15 cellular contexts compared by ENCODE assay signal in genomic region chr3:135929670-135930069, GRCh38. TPM values are rescaled to one million over a fixed set of nuclear protein-coding genes. Genes with fewer than 3 reads are reported as not detected.
A peak's percentile ranks its signal among the peaks of the same experiment; 100 is the strongest.
DNase-seq lines count a peak whose midpoint lies in the region; ATAC-seq and TF ChIP-seq lines count a peak whose summit lies in the region.
"Had no signal": no experiment of that assay in that cellular context is flagged by ENCODE, and none has a peak within 500 bp of the region (broad histone marks: within the 10 kb centered on the region; RNA-seq: fewer than 3 reads in every experiment).

No MANE protein-coding gene starts in this region.

- H3K9me3 ChIP-seq in body of pancreas = no peaks in the 10 kb centered on the region
- no peaks in the 10 kb centered on the region for H3K9me3 ChIP-seq in gastrocnemius medialis
- no peaks in the 10 kb centered on the region for H3K9me3 ChIP-seq in CD4-positive, alpha-beta memory T cell (ENCODE audit: control insufficient read depth in 1 of 2, low read length in 2 of 2)
- H3K9me3 ChIP-seq: thoracic aorta had no signal

- intact Hi-C loops in body of pancreas (cut with DNase I) (no loop called here), left cardiac atrium (cut with DNase I) (no loop called here), gastrocnemius medialis (cut with DNase I; ENCODE audit: low total_unique reads) (no loop called here)
- intact Hi-C loops in CD4-positive, alpha-beta memory T cell (cut with micrococcal nuclease) = no loop called here

- no peak overlapping the region for H3K4me3 ChIP-seq in body of pancreas
- H3K4me3 ChIP-seq in gastrocnemius medialis = no peak overlapping the region
- H3K4me3 ChIP-seq in CD4-positive, alpha-beta memory T cell (ENCODE audit: low read length in 2 of 2) = no peak overlapping the region
- H3K4me3 ChIP-seq: thoracic aorta had no signal

- no peak overlapping the region for H3K4me3 Mint-ChIP-seq in glutamatergic neuron (ENCODE audit: unreplicated experiment)
- H3K4me3 Mint-ChIP-seq in CD4-positive, alpha-beta memory T cell = no peak overlapping the region
- H3K4me3 Mint-ChIP-seq: activated naive CD8-positive, alpha-beta T cell treated with anti-CD3 and anti-CD28 coated beads, Interleukin-2, amount 10 ng/mL, durations not matched to agents 7 days and 5 days had no signal

- CTCF ChIA-PET in CD4-positive, alpha-beta memory T cell (lab: Charles Lee; ENCODE audit: partially characterized antibody) = no interaction called here

- H3K9me3 Mint-ChIP-seq in activated naive CD4-positive, alpha-beta T cell treated with anti-CD3 and anti-CD28 coated beads, Interleukin-2, amount 50 U/mL, for 72 hours = no peaks in the 10 kb centered on the region
- H3K9me3 Mint-ChIP-seq in glutamatergic neuron (ENCODE audit: unreplicated experiment) = no peaks in the 10 kb centered on the region
- peaks cover 0 to 6% (median 0%) of the 10 kb centered on the region in 8 donors for H3K9me3 Mint-ChIP-seq in CD4-positive, alpha-beta memory T cell
- H3K9me3 Mint-ChIP-seq: activated naive CD8-positive, alpha-beta T cell treated with anti-CD3 and anti-CD28 coated beads, Interleukin-2, amount 10 ng/mL, durations not matched to agents 7 days and 5 days had no signal

- POLR2A ChIA-PET in CD4-positive, alpha-beta memory T cell (lab: Charles Lee; ENCODE audit: partially characterized antibody) = no interaction called here

- no peaks in the 10 kb centered on the region for H3K36me3 Mint-ChIP-seq in activated naive CD4-positive, alpha-beta T cell treated with anti-CD3 and anti-CD28 coated beads, Interleukin-2, amount 50 U/mL, for 72 hours
- no peaks in the 10 kb centered on the region for H3K36me3 Mint-ChIP-seq in glutamatergic neuron (ENCODE audit: unreplicated experiment)
- no peaks in the 10 kb centered on the region for H3K36me3 Mint-ChIP-seq in CD4-positive, alpha-beta memory T cell
- H3K36me3 Mint-ChIP-seq: activated naive CD8-positive, alpha-beta T cell treated with anti-CD3 and anti-CD28 coated beads, Interleukin-2, amount 10 ng/mL, durations not matched to agents 7 days and 5 days had no signal

- H3K27me3 ChIP-seq in body of pancreas (no peaks in the 10 kb centered on the region), gastrocnemius medialis (no peaks in the 10 kb centered on the region)
- no peaks in the 10 kb centered on the region for H3K27me3 ChIP-seq in CD4-positive, alpha-beta memory T cell (ENCODE audit: insufficient read depth, low read length)

- no peaks in the 10 kb centered on the region for H3K36me3 ChIP-seq in body of pancreas (replicated peaks in 1 of 2; ENCODE audit: insufficient read depth in 1 of 2, low read depth in 2 of 2)
- H3K36me3 ChIP-seq in gastrocnemius medialis = no peaks in the 10 kb centered on the region
- no peaks in the 10 kb centered on the region for H3K36me3 ChIP-seq in CD4-positive, alpha-beta memory T cell (ENCODE audit: insufficient read depth, low read length)
- H3K36me3 ChIP-seq: thoracic aorta had no signal

- DNase-seq in GM04503 (ENCODE audit: low read depth) (peak; percentile 80), body of pancreas (peak; percentile 17 to 44 (median 27)), left cardiac atrium (peak; percentile 21), gastrocnemius medialis (peak; percentile 60 to 79), glutamatergic neuron (no peak), kidney tubule cell (ENCODE audit: low spot score) (no peak)
- no peak for DNase-seq in activated naive CD4-positive, alpha-beta T cell treated with anti-CD3 and anti-CD28 coated beads, Interleukin-2, amount 50 U/mL, for 72 hours (ENCODE audit: low spot score in 2 of 2)
- DNase-seq in CD4-positive, alpha-beta memory T cell = no peak
- DNase-seq: activated naive CD8-positive, alpha-beta T cell treated with anti-CD3 and anti-CD28 coated beads, Interleukin-2, amount 10 ng/mL, durations not matched to agents 7 days and 5 days; GOT3; NCI-H187 had no signal

- ATAC-seq in body of pancreas (peak; percentile 18), left cardiac atrium (peak; percentile 67 to 71), gastrocnemius medialis (peak; percentile 95)
- ATAC-seq in activated naive CD4-positive, alpha-beta T cell treated with anti-CD3 and anti-CD28 coated beads, Interleukin-2, amount 50 U/mL, for 72 hours = no peak
- ATAC-seq: left colon had no signal

- no peak overlapping the region for H3K27ac ChIP-seq in body of pancreas
- H3K27ac ChIP-seq in gastrocnemius medialis = peak overlapping the region; percentile 26 to 62 (median 46)
- H3K27ac ChIP-seq in CD4-positive, alpha-beta memory T cell (ENCODE audit: low read depth, low read length) = no peak overlapping the region
- H3K27ac ChIP-seq: C4-2B, thoracic aorta had no signal

- peaks cover 3% of the 10 kb centered on the region for H3K27me3 Mint-ChIP-seq in glutamatergic neuron (ENCODE audit: unreplicated experiment)
- peaks cover 2 to 6% of the 10 kb centered on the region in 2 donors for H3K27me3 Mint-ChIP-seq in CD4-positive, alpha-beta memory T cell

- H3K4me1 ChIP-seq in body of pancreas (no peaks in the 10 kb centered on the region), gastrocnemius medialis (peaks cover 16 to 27% of the 10 kb centered on the region in 2 donors)
- no peaks in the 10 kb centered on the region for H3K4me1 ChIP-seq in CD4-positive, alpha-beta memory T cell (ENCODE audit: insufficient read depth, low read length)

- TF ChIP-seq CTCF in body of pancreas (IDR thresholded peaks at IDR 0.05) (no peak), gastrocnemius medialis (IDR thresholded peaks at IDR 0.05 in 4 of 5, conservative IDR thresholded peaks at IDR 0.05 in 1 of 5) (peak in 2 of 5 experiments; percentile 17 to 30), glutamatergic neuron (IDR thresholded peaks at IDR 0.05; ENCODE audit: partially characterized antibody, unreplicated experiment) (no peak)

- no peak overlapping the region for H3K27ac Mint-ChIP-seq in activated naive CD4-positive, alpha-beta T cell treated with anti-CD3 and anti-CD28 coated beads, Interleukin-2, amount 50 U/mL, for 72 hours
- no peak overlapping the region for H3K27ac Mint-ChIP-seq in glutamatergic neuron (ENCODE audit: unreplicated experiment)
- no peak overlapping the region for H3K27ac Mint-ChIP-seq in CD4-positive, alpha-beta memory T cell
- H3K27ac Mint-ChIP-seq: activated naive CD8-positive, alpha-beta T cell treated with anti-CD3 and anti-CD28 coated beads, Interleukin-2, amount 10 ng/mL, durations not matched to agents 7 days and 5 days had no signal

- TF ChIP-seq POLR2A in body of pancreas (IDR thresholded peaks at IDR 0.05) (no peak), gastrocnemius medialis (IDR thresholded peaks at IDR 0.05) (no peak)

- no peaks in the 10 kb centered on the region for H3K4me1 Mint-ChIP-seq in glutamatergic neuron (ENCODE audit: low read depth, unreplicated experiment)
- H3K4me1 Mint-ChIP-seq in CD4-positive, alpha-beta memory T cell = no peaks in the 10 kb centered on the region
- H3K4me1 Mint-ChIP-seq: activated naive CD8-positive, alpha-beta T cell treated with anti-CD3 and anti-CD28 coated beads, Interleukin-2, amount 10 ng/mL, durations not matched to agents 7 days and 5 days had no signal

- in situ Hi-C loops in gastrocnemius medialis (cut with MboI; ENCODE audit: low sequenced_read_pairs in 4 of 4) = no loop called here

- WGBS in body of pancreas, 2 donors = 71 to 91% methylated on average over 1 of the region's 1 CpG

RNA-seq across cellular contexts. Expression of gene PPP2R3A, which starts 35.9 kb away (rescaled TPM):
- total RNA-seq in body of pancreas = 10 to 100 TPM; 11.2 to 22.4 TPM
- 10 to 100 TPM; 37.5 to 60.1 TPM for total RNA-seq in left cardiac atrium
- 10 to 100 TPM; 16.8 to 30.3 (median 25.6) TPM for total RNA-seq in gastrocnemius medialis
- total RNA-seq in activated naive CD4-positive, alpha-beta T cell treated with anti-CD3 and anti-CD28 coated beads, Interleukin-2, amount 50 U/mL, for 72 hours = under 1 TPM; 0.50 to 0.54 TPM
- 13.0 TPM for total RNA-seq in glutamatergic neuron (ENCODE audit: unreplicated experiment)
- under 1 TPM; 0.25 to 0.81 TPM for total RNA-seq in CD4-positive, alpha-beta memory T cell
- polyA plus RNA-seq in CD4-positive, alpha-beta memory T cell = under 1 TPM in 1 of 2 donors, not detected in 1; 0.24 TPM
- total RNA-seq: T-helper 2 cell treated with Interferon-gamma antibody and Interleukin-4, amounts not matched to agents 100 ng/mL and 5 ng/mL, for 36 hours had no signal

Comparison
In these comparisons a context has a peak if more than half of its experiments do, and no peak if none do; other contexts are left out.
1. DNase-seq: peak in GM04503 (single experiment), body of pancreas (4 of 4), left cardiac atrium (single experiment) and gastrocnemius medialis (2 of 2); none in activated naive CD4-positive, alpha-beta T cell treated with anti-CD3 and anti-CD28 coated beads, Interleukin-2, amount 50 U/mL, for 72 hours (0 of 2), glutamatergic neuron (single experiment), kidney tubule cell (single experiment) and CD4-positive, alpha-beta memory T cell (0 of 5).
2. ATAC-seq: peak in body of pancreas (single experiment), left cardiac atrium (2 of 2) and gastrocnemius medialis (2 of 2); none in activated naive CD4-positive, alpha-beta T cell treated with anti-CD3 and anti-CD28 coated beads, Interleukin-2, amount 50 U/mL, for 72 hours (0 of 2).
3. H3K27ac ChIP-seq: peak in gastrocnemius medialis (4 of 4); none in body of pancreas (0 of 4) and CD4-positive, alpha-beta memory T cell (single experiment).